Comparison of ENCODE assay signal across 1 cellular context in the genomic region with DNA sequence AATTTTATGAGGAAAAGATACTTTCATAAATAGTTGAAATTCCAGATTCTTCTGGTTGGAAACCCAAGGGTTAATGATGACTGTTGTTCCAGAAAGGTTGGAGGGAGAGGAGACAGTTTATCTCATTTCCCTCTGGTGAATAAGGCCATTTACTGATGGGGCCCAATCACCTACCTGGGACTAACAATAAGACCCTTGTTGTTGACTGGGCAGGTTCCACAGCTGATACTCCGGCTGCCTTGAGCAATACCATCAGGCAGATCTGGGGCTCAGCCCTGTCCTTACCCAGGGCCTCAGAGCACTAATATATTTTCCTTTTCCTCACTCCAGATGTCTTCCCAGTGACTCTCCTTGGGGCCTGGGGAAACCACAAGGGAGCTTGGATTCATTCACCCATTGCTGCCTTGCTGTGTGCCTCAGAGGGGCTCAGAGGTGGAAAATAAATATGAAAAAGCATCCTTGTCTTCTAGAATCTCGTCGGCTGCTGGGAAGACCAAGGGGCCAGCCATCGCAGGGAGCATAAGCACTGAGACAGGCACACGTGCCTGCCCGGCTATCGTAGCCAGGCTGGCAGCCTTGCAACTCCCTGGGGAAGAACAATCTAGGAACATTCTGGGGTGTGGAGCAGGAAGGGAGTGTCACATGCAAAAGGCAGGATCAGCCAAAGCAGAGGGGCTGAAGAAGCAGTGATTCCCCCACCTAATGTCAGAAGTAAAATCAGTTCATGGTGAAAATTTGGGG.
TF ChIP-seq lines count a peak whose summit lies in the region.

No MANE protein-coding gene starts in this region.

TF ChIP-seq in HepG2, 621 proteins besides CTCF, POLR2A, EP300 and RAD21 (continued from another document and continues in another):
- TF ChIP-seq, protein P1, sequence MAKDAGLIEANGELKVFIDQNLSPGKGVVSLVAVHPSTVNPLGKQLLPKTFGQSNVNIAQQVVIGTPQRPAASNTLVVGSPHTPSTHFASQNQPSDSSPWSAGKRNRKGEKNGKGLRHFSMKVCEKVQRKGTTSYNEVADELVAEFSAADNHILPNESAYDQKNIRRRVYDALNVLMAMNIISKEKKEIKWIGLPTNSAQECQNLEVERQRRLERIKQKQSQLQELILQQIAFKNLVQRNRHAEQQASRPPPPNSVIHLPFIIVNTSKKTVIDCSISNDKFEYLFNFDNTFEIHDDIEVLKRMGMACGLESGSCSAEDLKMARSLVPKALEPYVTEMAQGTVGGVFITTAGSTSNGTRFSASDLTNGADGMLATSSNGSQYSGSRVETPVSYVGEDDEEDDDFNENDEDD (CRISPR knock-in tag; IDR thresholded peaks at IDR 0.05; ENCODE audit: borderline replicate concordance): 0 out of 2 replicates have a peak, but pooled peaks have one; percentile 25
- no peak for TF ChIP-seq SOX13 (IDR thresholded peaks at IDR 0.05)
- TF ChIP-seq SOX13 (CRISPR knock-in tag; conservative IDR thresholded peaks at IDR 0.05 in 1 of 2, IDR thresholded peaks at IDR 0.05 in 1 of 2): peak in 1 of 2 experiments; percentile 79; a peak in 2 of 4 replicates
- no peak for TF ChIP-seq MLLT10 (CRISPR knock-in tag; IDR thresholded peaks at IDR 0.05)
- TF ChIP-seq, protein P2, sequence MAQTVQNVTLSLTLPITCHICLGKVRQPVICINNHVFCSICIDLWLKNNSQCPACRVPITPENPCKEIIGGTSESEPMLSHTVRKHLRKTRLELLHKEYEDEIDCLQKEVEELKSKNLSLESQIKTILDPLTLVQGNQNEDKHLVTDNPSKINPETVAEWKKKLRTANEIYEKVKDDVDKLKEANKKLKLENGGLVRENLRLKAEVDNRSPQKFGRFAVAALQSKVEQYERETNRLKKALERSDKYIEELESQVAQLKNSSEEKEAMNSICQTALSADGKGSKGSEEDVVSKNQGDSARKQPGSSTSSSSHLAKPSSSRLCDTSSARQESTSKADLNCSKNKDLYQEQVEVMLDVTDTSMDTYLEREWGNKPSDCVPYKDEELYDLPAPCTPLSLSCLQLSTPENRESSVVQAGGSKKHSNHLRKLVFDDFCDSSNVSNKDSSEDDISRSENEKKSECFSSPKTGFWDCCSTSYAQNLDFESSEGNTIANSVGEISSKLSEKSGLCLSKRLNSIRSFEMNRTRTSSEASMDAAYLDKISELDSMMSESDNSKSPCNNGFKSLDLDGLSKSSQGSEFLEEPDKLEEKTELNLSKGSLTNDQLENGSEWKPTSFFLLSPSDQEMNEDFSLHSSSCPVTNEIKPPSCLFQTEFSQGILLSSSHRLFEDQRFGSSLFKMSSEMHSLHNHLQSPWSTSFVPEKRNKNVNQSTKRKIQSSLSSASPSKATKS (CRISPR knock-in tag; IDR thresholded peaks at IDR 0.05): no peak
- no peak for TF ChIP-seq TBP (CRISPR knock-in tag; IDR thresholded peaks at IDR 0.05)
- TF ChIP-seq, protein P3, sequence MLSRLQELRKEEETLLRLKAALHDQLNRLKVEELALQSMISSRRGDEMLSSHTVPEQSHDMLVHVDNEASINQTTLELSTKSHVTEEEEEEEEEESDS (CRISPR knock-in tag; IDR thresholded peaks at IDR 0.05; ENCODE audit: borderline replicate concordance): no peak
- TF ChIP-seq, protein P4, sequence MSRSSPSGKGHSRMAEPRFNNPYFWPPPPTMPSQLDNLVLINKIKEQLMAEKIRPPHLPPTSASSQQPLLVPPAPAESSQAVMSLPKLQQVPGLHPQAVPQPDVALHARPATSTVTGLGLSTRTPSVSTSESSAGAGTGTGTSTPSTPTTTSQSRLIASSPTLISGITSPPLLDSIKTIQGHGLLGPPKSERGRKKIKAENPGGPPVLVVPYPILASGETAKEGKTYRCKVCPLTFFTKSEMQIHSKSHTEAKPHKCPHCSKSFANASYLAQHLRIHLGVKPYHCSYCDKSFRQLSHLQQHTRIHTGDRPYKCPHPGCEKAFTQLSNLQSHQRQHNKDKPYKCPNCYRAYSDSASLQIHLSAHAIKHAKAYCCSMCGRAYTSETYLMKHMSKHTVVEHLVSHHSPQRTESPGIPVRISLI (CRISPR knock-in tag; IDR thresholded peaks at IDR 0.05; ENCODE audit: borderline replicate concordance): no peak
- TF ChIP-seq, protein P5, sequence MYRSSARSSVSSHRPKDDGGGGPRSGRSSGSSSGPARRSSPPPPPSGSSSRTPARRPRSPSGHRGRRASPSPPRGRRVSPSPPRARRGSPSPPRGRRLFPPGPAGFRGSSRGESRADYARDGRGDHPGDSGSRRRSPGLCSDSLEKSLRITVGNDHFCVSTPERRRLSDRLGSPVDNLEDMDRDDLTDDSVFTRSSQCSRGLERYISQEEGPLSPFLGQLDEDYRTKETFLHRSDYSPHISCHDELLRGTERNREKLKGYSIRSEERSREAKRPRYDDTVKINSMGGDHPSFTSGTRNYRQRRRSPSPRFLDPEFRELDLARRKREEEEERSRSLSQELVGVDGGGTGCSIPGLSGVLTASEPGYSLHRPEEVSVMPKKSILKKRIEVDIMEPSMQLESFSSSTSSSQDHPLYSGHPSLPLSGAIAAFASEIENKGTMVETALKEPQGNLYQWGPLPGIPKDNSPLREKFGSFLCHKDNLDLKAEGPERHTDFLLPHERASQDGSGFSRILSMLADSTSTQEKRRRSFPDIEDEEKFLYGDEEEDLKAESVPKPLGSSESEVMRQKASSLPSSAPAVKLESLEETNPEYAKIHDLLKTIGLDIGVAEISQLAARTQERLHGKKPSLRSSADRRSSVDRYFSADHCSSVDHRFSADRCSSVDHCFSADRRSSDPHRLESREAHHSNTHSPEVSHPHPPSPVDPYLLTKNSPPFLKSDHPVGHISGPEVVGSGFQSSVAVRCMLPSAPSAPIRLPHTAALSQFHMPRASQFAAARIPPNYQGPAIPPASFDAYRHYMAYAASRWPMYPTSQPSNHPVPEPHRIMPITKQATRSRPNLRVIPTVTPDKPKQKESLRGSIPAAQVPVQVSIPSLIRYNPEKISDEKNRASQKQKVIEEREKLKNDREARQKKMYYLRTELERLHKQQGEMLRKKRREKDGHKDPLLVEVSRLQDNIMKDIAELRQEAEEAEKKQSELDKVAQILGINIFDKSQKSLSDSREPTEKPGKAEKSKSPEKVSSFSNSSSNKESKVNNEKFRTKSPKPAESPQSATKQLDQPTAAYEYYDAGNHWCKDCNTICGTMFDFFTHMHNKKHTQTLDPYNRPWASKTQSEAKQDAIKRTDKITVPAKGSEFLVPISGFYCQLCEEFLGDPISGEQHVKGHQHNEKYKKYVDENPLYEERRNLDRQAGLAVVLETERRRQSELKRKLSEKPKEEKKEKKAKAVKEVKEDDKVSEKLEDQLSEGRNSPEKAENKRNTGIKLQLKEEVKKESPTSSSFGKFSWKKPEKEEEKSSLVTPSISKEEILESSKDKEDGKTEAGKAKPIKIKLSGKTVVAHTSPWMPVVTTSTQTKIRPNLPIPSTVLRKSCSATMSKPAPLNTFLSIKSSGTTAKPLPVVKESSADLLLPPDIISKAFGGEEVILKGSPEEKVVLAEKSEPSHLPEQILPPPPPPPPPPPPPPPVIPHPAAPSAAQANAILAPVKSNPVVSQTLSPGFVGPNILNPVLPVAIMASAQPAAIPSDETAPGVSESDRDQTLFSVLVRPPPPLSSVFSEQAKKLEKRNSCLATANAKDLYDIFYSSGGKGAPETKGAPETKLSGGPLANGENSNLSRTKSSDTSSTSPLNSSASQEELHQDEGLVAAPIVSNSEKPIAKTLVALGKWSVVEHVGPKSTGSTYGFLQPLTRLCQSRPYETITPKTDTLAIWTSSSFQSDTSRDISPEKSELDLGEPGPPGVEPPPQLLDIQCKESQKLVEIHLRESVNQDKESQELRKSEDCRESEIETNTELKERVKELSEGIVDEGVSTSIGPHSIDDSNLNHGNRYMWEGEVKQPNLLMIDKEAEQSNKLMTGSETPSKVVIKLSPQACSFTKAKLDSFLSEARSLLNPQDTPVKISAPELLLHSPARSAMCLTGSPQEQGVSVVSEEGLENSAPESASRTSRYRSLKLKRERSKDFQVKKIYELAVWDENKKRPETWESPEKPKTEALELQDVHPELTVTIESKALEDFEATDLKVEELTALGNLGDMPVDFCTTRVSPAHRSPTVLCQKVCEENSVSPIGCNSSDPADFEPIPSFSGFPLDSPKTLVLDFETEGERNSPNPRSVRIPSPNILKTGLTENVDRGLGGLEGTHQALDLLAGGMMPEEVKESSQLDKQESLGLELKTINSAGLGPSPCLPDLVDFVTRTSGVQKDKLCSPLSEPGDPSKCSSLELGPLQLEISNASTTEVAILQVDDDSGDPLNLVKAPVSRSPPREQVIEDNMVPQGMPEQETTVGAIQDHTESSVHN (CRISPR knock-in tag; IDR thresholded peaks at IDR 0.05): no peak
- TF ChIP-seq ZNF331 (CRISPR knock-in tag; IDR thresholded peaks at IDR 0.05): peak; percentile 65
- 0 out of 2 replicates have a peak, but pooled peaks have one; percentile 14 for TF ChIP-seq PPARG (CRISPR knock-in tag; conservative IDR thresholded peaks at IDR 0.05)
- TF ChIP-seq MAFF (IDR thresholded peaks at IDR 0.05; ENCODE audit: low read depth, low read length): no peak
- TF ChIP-seq ZNF670 (CRISPR knock-in tag; IDR thresholded peaks at IDR 0.05; ENCODE audit: borderline replicate concordance): no peak
- no peak for TF ChIP-seq HDAC6 (IDR thresholded peaks at IDR 0.05; ENCODE audit: low read depth, low read length)
- no peak for TF ChIP-seq REXO4 (CRISPR knock-in tag; IDR thresholded peaks at IDR 0.05; ENCODE audit: borderline replicate concordance)
- no peak for TF ChIP-seq CCDC6 (CRISPR knock-in tag; IDR thresholded peaks at IDR 0.05)
- no peak for TF ChIP-seq ZNF547 (CRISPR knock-in tag; IDR thresholded peaks at IDR 0.05)
- TF ChIP-seq ZNF552 (CRISPR knock-in tag; IDR thresholded peaks at IDR 0.05; ENCODE audit: borderline replicate concordance): no peak
- TF ChIP-seq ATAD3A (CRISPR knock-in tag; IDR thresholded peaks at IDR 0.05): no peak
- TF ChIP-seq, protein P6, sequence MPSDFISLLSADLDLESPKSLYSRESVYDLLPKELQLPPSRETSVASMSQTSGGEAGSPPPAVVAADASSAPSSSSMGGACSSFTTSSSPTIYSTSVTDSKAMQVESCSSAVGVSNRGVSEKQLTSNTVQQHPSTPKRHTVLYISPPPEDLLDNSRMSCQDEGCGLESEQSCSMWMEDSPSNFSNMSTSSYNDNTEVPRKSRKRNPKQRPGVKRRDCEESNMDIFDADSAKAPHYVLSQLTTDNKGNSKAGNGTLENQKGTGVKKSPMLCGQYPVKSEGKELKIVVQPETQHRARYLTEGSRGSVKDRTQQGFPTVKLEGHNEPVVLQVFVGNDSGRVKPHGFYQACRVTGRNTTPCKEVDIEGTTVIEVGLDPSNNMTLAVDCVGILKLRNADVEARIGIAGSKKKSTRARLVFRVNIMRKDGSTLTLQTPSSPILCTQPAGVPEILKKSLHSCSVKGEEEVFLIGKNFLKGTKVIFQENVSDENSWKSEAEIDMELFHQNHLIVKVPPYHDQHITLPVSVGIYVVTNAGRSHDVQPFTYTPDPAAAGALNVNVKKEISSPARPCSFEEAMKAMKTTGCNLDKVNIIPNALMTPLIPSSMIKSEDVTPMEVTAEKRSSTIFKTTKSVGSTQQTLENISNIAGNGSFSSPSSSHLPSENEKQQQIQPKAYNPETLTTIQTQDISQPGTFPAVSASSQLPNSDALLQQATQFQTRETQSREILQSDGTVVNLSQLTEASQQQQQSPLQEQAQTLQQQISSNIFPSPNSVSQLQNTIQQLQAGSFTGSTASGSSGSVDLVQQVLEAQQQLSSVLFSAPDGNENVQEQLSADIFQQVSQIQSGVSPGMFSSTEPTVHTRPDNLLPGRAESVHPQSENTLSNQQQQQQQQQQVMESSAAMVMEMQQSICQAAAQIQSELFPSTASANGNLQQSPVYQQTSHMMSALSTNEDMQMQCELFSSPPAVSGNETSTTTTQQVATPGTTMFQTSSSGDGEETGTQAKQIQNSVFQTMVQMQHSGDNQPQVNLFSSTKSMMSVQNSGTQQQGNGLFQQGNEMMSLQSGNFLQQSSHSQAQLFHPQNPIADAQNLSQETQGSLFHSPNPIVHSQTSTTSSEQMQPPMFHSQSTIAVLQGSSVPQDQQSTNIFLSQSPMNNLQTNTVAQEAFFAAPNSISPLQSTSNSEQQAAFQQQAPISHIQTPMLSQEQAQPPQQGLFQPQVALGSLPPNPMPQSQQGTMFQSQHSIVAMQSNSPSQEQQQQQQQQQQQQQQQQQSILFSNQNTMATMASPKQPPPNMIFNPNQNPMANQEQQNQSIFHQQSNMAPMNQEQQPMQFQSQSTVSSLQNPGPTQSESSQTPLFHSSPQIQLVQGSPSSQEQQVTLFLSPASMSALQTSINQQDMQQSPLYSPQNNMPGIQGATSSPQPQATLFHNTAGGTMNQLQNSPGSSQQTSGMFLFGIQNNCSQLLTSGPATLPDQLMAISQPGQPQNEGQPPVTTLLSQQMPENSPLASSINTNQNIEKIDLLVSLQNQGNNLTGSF (CRISPR knock-in tag; IDR thresholded peaks at IDR 0.05): no peak
- TF ChIP-seq, protein P7, sequence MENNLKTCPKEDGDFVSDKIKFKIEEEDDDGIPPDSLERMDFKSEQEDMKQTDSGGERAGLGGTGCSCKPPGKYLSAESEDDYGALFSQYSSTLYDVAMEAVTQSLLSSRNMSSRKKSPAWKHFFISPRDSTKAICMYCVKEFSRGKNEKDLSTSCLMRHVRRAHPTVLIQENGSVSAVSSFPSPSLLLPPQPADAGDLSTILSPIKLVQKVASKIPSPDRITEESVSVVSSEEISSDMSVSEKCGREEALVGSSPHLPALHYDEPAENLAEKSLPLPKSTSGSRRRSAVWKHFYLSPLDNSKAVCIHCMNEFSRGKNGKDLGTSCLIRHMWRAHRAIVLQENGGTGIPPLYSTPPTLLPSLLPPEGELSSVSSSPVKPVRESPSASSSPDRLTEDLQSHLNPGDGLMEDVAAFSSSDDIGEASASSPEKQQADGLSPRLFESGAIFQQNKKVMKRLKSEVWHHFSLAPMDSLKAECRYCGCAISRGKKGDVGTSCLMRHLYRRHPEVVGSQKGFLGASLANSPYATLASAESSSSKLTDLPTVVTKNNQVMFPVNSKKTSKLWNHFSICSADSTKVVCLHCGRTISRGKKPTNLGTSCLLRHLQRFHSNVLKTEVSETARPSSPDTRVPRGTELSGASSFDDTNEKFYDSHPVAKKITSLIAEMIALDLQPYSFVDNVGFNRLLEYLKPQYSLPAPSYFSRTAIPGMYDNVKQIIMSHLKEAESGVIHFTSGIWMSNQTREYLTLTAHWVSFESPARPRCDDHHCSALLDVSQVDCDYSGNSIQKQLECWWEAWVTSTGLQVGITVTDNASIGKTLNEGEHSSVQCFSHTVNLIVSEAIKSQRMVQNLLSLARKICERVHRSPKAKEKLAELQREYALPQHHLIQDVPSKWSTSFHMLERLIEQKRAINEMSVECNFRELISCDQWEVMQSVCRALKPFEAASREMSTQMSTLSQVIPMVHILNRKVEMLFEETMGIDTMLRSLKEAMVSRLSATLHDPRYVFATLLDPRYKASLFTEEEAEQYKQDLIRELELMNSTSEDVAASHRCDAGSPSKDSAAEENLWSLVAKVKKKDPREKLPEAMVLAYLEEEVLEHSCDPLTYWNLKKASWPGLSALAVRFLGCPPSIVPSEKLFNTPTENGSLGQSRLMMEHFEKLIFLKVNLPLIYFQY (CRISPR knock-in tag; IDR thresholded peaks at IDR 0.05; ENCODE audit: borderline replicate concordance): no peak; the same call in 1 of the 2 replicates
- TF ChIP-seq SUZ12 (IDR thresholded peaks at IDR 0.05; ENCODE audit: low read depth, low read length): no peak
- no peak for TF ChIP-seq ZNF136 (CRISPR knock-in tag; IDR thresholded peaks at IDR 0.05; ENCODE audit: low read depth)
